In the genomic region with DNA sequence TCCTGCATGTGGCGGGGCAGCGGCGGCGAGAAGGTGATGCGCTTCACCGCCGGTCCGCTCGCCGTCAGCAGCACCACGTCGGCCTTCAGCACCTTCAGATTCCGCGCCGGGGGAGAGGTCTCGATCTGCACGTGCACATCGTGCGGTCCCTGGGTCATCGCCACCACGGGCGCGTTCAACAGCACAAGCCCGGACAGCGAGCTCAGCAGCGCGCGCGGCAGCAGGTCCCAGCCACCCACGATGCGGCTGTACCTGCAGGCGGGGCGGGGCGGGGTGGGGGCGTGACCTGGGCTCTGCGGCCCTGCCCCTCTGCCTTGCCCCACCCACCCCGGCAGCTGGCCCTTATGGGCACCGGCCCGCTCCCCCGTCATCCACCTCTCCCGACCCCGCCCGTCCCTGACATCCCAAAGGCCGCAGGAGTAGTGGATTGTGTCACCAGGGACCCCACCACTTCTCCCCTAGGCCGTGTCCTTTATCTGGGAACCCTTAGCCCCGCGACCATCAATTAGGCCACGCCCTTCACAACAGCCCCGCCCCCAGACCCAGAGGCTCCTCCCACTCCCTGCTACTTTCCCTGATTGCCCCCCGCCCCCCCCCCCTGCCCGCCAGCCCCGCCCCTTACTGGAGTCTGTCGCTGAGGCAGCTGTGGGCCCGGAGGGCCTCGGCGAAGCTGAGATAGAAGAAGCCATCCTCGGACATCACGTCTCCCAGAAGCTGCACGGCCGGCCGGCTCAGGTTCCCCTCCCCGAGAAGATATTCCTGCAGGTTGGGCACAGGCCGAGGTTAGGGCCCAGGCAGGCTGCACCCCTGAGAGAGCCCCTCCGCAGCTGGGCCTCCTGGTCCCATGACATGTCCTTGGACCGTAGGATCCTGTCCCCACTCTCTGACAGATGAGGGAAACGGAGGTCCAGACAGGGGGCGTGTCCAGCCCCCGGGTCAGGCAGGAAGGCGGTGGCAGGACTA, we compare ENCODE assay signal across 8 cellular contexts.
DNase-seq lines count a peak whose midpoint lies in the region; ATAC-seq, FAIRE-seq and TF ChIP-seq lines count a peak whose summit lies in the region.

No MANE protein-coding gene starts in this region.

- H3F3A ChIP-seq in OCI-LY1 (ENCODE audit: insufficient read depth, low read length): 0 out of 2 replicates have a peak, but pooled peaks cover 2% of the 10 kb centered on the region

- ATAC-seq in GM21423 (IDR thresholded peaks at IDR 0.05; ENCODE audit: unreplicated experiment): no peak

- H4K20me1 ChIP-seq in OCI-LY1 (ENCODE audit: insufficient read depth, low read length): no peaks in the 10 kb centered on the region

- peak overlapping the region; percentile 59 for H3K9ac ChIP-seq in OCI-LY1 (ENCODE audit: low read length)

- DNase-seq in GM10248 (ENCODE audit: extremely low spot score) (peak; percentile 84), activated gamma-delta T cell (lab: John Stamatoyannopoulos, UW) (peak; percentile 60), iPS DF 6.9 (ENCODE audit: low read depth, low spot score) (no peak), GF-D8 (lab: John Stamatoyannopoulos, UW) (no peak), H54 (ENCODE audit: insufficient read length, low spot score) (no peak)
- DNase-seq in stimulated activated CD4-positive, alpha-beta T cell treated with anti-CD3 and anti-CD28 coated beads, Interleukin-2, amount 100 ng/mL, for 24 hours: peak; percentile 68 to 73

- FAIRE-seq in H54 (lab: Jason Lieb, UNC): no peak

- H3K4me3 ChIP-seq in OCI-LY1 (ENCODE audit: low read depth, low read length, poor library complexity, severe bottlenecking) (peak overlapping the region; percentile 60), iPS DF 6.9 (ENCODE audit: low read length) (peak overlapping the region; percentile 43; the same call in 1 of the 2 replicates)

- no peak overlapping the region for H2AFZ ChIP-seq in OCI-LY1 (ENCODE audit: low read length)

- peaks cover 39% of the 10 kb centered on the region for H3K4me1 ChIP-seq in OCI-LY1 (ENCODE audit: insufficient read depth, low read length, severe bottlenecking)
- peaks cover 2% of the 10 kb centered on the region; the same call in 1 of the 2 replicates for H3K4me1 ChIP-seq in iPS DF 6.9 (ENCODE audit: control insufficient read depth, insufficient read depth, low read length)

- no peaks in the 10 kb centered on the region for H3K79me2 ChIP-seq in OCI-LY1 (ENCODE audit: insufficient read depth, low read length)

- H3K36me3 ChIP-seq in OCI-LY1 (ENCODE audit: insufficient read depth, low read length) (peaks cover 2% of the 10 kb centered on the region), iPS DF 6.9 (ENCODE audit: control insufficient read depth, insufficient read depth, low read length) (peaks cover 3% of the 10 kb centered on the region)

- H3K27me3 ChIP-seq in OCI-LY1 (ENCODE audit: insufficient read depth, low read length) (no peaks in the 10 kb centered on the region), iPS DF 6.9 (ENCODE audit: control insufficient read depth, insufficient read depth, low read length) (no peaks in the 10 kb centered on the region)

- POLR2A ChIA-PET in GM10248 (lab: Yijun Ruan, JAX): interaction anchor here (0.6 to 1.9 kb wide), 6 partner anchors 14 to 75 kb away, joined by 3 to 9 read pairs (median 6); a partner anchor contains a TSS

- H3K9me3 ChIP-seq in OCI-LY1 (ENCODE audit: low read length) (no peaks in the 10 kb centered on the region), iPS DF 6.9 (ENCODE audit: control insufficient read depth, insufficient read depth, low read length) (no peaks in the 10 kb centered on the region)

- H3K4me2 ChIP-seq in OCI-LY1 (ENCODE audit: low read length): peak overlapping the region; percentile 86

- CTCF ChIA-PET in GM10248 (lab: Yijun Ruan, JAX): interaction anchor here (0.8 to 2.0 kb wide), 11 partner anchors 9 to 40 kb away, joined by 3 to 10 read pairs (median 4); a partner anchor contains a TSS

- no CpG with 5 or more reads among the region's 69 CpGs for WGBS in iPS DF 6.9 (ENCODE audit: insufficient coverage, insufficient read length)

- peak overlapping the region; percentile 76 for H3K27ac ChIP-seq in OCI-LY1 (ENCODE audit: low read depth, low read length, poor library complexity, severe bottlenecking)
- H3K27ac ChIP-seq in iPS DF 6.9 (ENCODE audit: low read length): no peak overlapping the region

- no peaks in the 10 kb centered on the region for H3K9me2 ChIP-seq in OCI-LY1 (ENCODE audit: low read depth, low read length)

- no peak for TF ChIP-seq POLR2A in H54 (IDR thresholded peaks at IDR 0.05; ENCODE audit: low read depth, low read length)

- TF ChIP-seq CTCF in GM10248 (IDR thresholded peaks at IDR 0.05; ENCODE audit: control extremely low read depth, extremely low read depth, low read depth, missing control alignments): no peak
- TF ChIP-seq CTCF in OCI-LY1 (IDR thresholded peaks at IDR 0.05; ENCODE audit: low read length): peak; percentile 8; the same call in 1 of the 2 replicates

Comparison
In these comparisons a context has a peak if more than half of its experiments do, and no peak if none do; other contexts are left out.
1. DNase-seq: peak in GM10248 (single experiment), activated gamma-delta T cell (single experiment) and stimulated activated CD4-positive, alpha-beta T cell treated with anti-CD3 and anti-CD28 coated beads, Interleukin-2, amount 100 ng/mL, for 24 hours (2 of 2); none in iPS DF 6.9 (single experiment), GF-D8 (single experiment) and H54 (single experiment).